Comparison of ENCODE assay signal across 1 cellular context in the genomic region with DNA sequence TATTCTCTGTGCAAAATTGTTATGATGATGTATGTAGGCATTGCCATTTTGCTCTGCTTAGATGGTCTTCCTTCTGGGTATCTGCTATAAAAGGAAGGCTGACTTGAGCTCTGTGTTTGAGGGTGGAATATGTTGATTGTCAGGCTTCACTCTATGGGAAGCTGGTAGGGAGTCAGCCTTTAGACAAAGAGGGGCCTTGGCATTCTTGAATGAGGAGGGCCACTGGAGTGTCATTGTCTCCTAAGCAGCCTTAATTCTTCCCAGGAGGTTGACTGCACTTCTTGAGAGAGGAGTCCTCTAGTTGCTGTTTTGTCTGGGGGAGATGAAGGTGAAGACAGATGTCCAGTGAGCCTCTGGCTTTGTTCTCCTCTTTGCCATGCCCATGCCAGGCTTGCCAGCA.
TF ChIP-seq lines count a peak whose summit lies in the region.

No MANE protein-coding gene starts in this region.

TF ChIP-seq in H1, 55 proteins besides CTCF, POLR2A, EP300 and RAD21:
- TF ChIP-seq BRCA1 (IDR thresholded peaks at IDR 0.05; ENCODE audit: low read depth, low read length) (no peak), SP2 (IDR thresholded peaks at IDR 0.05; ENCODE audit: low read length) (no peak), SIN3A (conservative IDR thresholded peaks at IDR 0.05 in 1 of 2, IDR thresholded peaks at IDR 0.05 in 1 of 2; ENCODE audit: low read depth in 1 of 2, low read length in 2 of 2) (no peak)
